9 cellular contexts compared by ENCODE assay signal in the genomic region with DNA sequence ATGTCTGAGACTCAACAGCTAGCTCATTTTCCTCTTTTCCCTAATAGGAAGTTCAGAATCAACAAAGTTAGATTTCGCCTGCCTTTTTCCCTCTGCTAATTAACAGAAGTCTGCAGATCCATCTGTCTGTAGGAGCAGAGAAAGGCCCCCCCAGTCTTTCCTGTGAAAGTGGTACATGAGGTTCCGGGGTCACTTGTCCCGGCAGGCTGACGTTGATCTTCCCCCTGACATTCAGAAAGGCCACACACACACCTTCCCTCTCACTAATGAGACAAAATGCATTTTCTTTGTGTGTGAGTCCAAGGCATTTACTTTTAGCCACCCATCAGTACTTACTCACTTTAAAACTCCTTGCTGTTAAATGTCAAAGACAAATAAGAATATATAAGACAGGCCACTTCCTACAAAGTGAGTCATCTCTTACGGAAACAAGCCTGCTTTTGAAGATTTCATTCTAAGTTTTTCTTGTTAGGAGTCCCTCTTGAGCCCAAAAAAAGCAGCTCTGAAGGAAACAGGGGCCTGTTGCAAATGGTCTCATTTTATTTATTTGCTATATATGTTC.
DNase-seq lines count a peak whose midpoint lies in the region; ATAC-seq, FAIRE-seq and TF ChIP-seq lines count a peak whose summit lies in the region.
"Had no signal": no experiment of that assay in that cellular context is flagged by ENCODE, and none has a peak within 500 bp of the region (broad histone marks: within the 10 kb centered on the region; RNA-seq: fewer than 3 reads in every experiment).

No MANE protein-coding gene starts in this region.

- H2BK5ac ChIP-seq in H9 (ENCODE audit: insufficient read length, low read length) = no peak overlapping the region

- no peak overlapping the region for H3K4me3 ChIP-seq in A549
- H3K4me3 ChIP-seq: K562 had no signal

- H3T11ph ChIP-seq in H9 (ENCODE audit: low read length) = no peak overlapping the region

- no peak overlapping the region for H4K8ac ChIP-seq in H9 (replicated peaks; ENCODE audit: insufficient read length, low read depth, low read length)

- H3K18ac ChIP-seq in H9 (ENCODE audit: insufficient read length, low read depth, low read length) = no peak overlapping the region

- H3K56ac ChIP-seq in H9 (ENCODE audit: insufficient read length, low read depth, low read length) = no peak overlapping the region

- no peaks in the 10 kb centered on the region for H3K9me3 ChIP-seq in A549
- no peaks in the 10 kb centered on the region for H3K9me3 ChIP-seq in H9 (ENCODE audit: control insufficient read depth, low read depth, low read length)

- no peak overlapping the region for H2AK5ac ChIP-seq in H9 (ENCODE audit: insufficient read length, low read length)

- H4K91ac ChIP-seq in H9 (ENCODE audit: insufficient read length, low read depth, low read length) = no peak overlapping the region

- 0 out of 3 replicates have a peak overlapping the region, but pooled peaks have one; percentile 4 for H3K4me2 ChIP-seq in A549
- no peak overlapping the region for H3K4me2 ChIP-seq in H9 (ENCODE audit: insufficient read depth, insufficient read length, low read length)

- FAIRE-seq in A549 (lab: Jason Lieb, UNC) = no peak
- peak; percentile 49 for FAIRE-seq in islet of Langerhans (lab: Jason Lieb, UNC)
- FAIRE-seq: K562 had no signal

- peak overlapping the region; percentile 94 for H3K27ac Mint-ChIP-seq in activated naive CD8-positive, alpha-beta T cell treated with anti-CD3 and anti-CD28 coated beads, Interleukin-2, amount 10 ng/mL, durations not matched to agents 7 days and 5 days
- H3K27ac Mint-ChIP-seq in H9 = no peak overlapping the region; a peak in 2 of 7 replicates

- intact Hi-C loops in posterior cingulate gyrus (cut with DNase I) = no loop called here

- ATAC-seq in A549 = no peak
- ATAC-seq in activated naive CD8-positive, alpha-beta T cell treated with anti-CD3 and anti-CD28 coated beads, Interleukin-2, amount 10 ng/mL, durations not matched to agents 7 days and 5 days (ENCODE audit: low read depth) = peak; percentile 83
- no peak for ATAC-seq in HG03571 (IDR thresholded peaks at IDR 0.05; ENCODE audit: unreplicated experiment)
- ATAC-seq: K562 had no signal

- no peaks in the 10 kb centered on the region for H3K79me1 ChIP-seq in H9 (ENCODE audit: insufficient read depth, low read depth, low read length, poor library complexity, severe bottlenecking)

- no peak overlapping the region for H2BK15ac ChIP-seq in H9 (ENCODE audit: low read depth, low read length)

- TF ChIP-seq RAD21 in A549 (conservative IDR thresholded peaks at IDR 0.05 in 1 of 2, IDR thresholded peaks at IDR 0.05 in 1 of 2) = no peak

- peaks cover 40% of the 10 kb centered on the region for H3K4me1 Mint-ChIP-seq in activated naive CD8-positive, alpha-beta T cell treated with anti-CD3 and anti-CD28 coated beads, Interleukin-2, amount 10 ng/mL, durations not matched to agents 7 days and 5 days
- H3K4me1 Mint-ChIP-seq in H9 = peaks cover 20 to 22% of the 10 kb centered on the region in 2 experiments

- DNase-seq in A549 (ENCODE audit: low read depth in 1 of 2, low spot score in 1 of 2) (no peak), HPDE6-E6E7 (ENCODE audit: extremely low spot score) (peak; percentile 23), H9 (no peak), NCI-H1092 (lab: John Stamatoyannopoulos, UW) (no peak), posterior cingulate gyrus (no peak)
- DNase-seq in activated naive CD8-positive, alpha-beta T cell treated with anti-CD3 and anti-CD28 coated beads, Interleukin-2, amount 10 ng/mL, durations not matched to agents 7 days and 5 days = no peak

- H3K14ac ChIP-seq in H9 (ENCODE audit: insufficient read depth, low read length) = no peak overlapping the region

- 65% methylated on average over 5 of the region's 5 CpGs for WGBS in A549 (ENCODE audit: missing lambda C conversion rate)
- WGBS in H9 (ENCODE audit: extremely low coverage, insufficient read length, low lambda C conversion rate) = no CpG with 5 or more reads among the region's 5 CpGs

- H3K4me1 ChIP-seq in A549 (peaks cover 16% of the 10 kb centered on the region; the same call in 2 of the 3 replicates), H9 (ENCODE audit: insufficient read depth, low read length) (no peaks in the 10 kb centered on the region; the same call in 1 of the 2 replicates)

- no peak for TF ChIP-seq EP300 in A549 (IDR thresholded peaks at IDR 0.05)

- H3K4me3 Mint-ChIP-seq in activated naive CD8-positive, alpha-beta T cell treated with anti-CD3 and anti-CD28 coated beads, Interleukin-2, amount 10 ng/mL, durations not matched to agents 7 days and 5 days = peak overlapping the region; percentile 77
- H3K4me3 Mint-ChIP-seq in H9 = no peak overlapping the region

- no peak overlapping the region for H2BK12ac ChIP-seq in H9 (ENCODE audit: insufficient read length, low read depth, low read length)

- POLR2A ChIA-PET in A549 (lab: Yijun Ruan, JAX) = no interaction called here
- POLR2A ChIA-PET in activated naive CD8-positive, alpha-beta T cell treated with anti-CD3 and anti-CD28 coated beads, Interleukin-2, amount 10 ng/mL, durations not matched to agents 7 days and 5 days (lab: Charles Lee) = interaction anchor here (0.6 kb wide), 1 partner anchor 41 kb away, joined by 3 read pairs; no protein-coding TSS in a partner anchor

- H3K23ac ChIP-seq in H9 (ENCODE audit: insufficient read length, low read depth, low read length) = no peak overlapping the region

- TF ChIP-seq CTCF in A549 (IDR thresholded peaks at IDR 0.05) (no peak), H9 (conservative IDR thresholded peaks at IDR 0.05) (no peak)

- no peaks in the 10 kb centered on the region for H4K20me1 ChIP-seq in H9 (ENCODE audit: control insufficient read depth, insufficient read depth, insufficient read length)

- H4K5ac ChIP-seq in H9 (ENCODE audit: insufficient read length, low read depth, low read length) = no peak overlapping the region

- no peaks in the 10 kb centered on the region for H3K23me2 ChIP-seq in H9 (ENCODE audit: insufficient read length, low read depth, low read length, poor library complexity, severe bottlenecking)

- H3K27me3 ChIP-seq in H9 (ENCODE audit: insufficient read depth, low read length) = no peaks in the 10 kb centered on the region

- no peak overlapping the region for H2AFZ ChIP-seq in H9 (ENCODE audit: low read length)

- H3K27ac ChIP-seq in A549 (no peak overlapping the region), H9 (ENCODE audit: insufficient read length, low read depth, low read length) (no peak overlapping the region)

- H3K36me3 Mint-ChIP-seq in activated naive CD8-positive, alpha-beta T cell treated with anti-CD3 and anti-CD28 coated beads, Interleukin-2, amount 10 ng/mL, durations not matched to agents 7 days and 5 days = no peaks in the 10 kb centered on the region
- H3K36me3 Mint-ChIP-seq in H9 (ENCODE audit: insufficient read depth in 1 of 3, low read depth in 3 of 3) = peaks cover 0 to 2% (median 0%) of the 10 kb centered on the region in 3 experiments; a peak in 1 of 7 replicates

- H2BK20ac ChIP-seq in H9 (ENCODE audit: low read depth, low read length, poor library complexity, severe bottlenecking) = no peak overlapping the region

- H3K4ac ChIP-seq in H9 (ENCODE audit: low read depth, low read length) = no peak overlapping the region

- no peaks in the 10 kb centered on the region for H3K79me2 ChIP-seq in H9 (ENCODE audit: insufficient read depth, low read length)

- no peak overlapping the region for H3K9ac ChIP-seq in H9 (ENCODE audit: extremely low read depth, insufficient read length, low read length)

- no peaks in the 10 kb centered on the region for H3K9me3 Mint-ChIP-seq in activated naive CD8-positive, alpha-beta T cell treated with anti-CD3 and anti-CD28 coated beads, Interleukin-2, amount 10 ng/mL, durations not matched to agents 7 days and 5 days
- H3K9me3 Mint-ChIP-seq in H9 = no peaks in the 10 kb centered on the region

- CTCF ChIA-PET in A549 (lab: Yijun Ruan, JAX) = no interaction called here

- no peaks in the 10 kb centered on the region for H3K27me3 Mint-ChIP-seq in activated naive CD8-positive, alpha-beta T cell treated with anti-CD3 and anti-CD28 coated beads, Interleukin-2, amount 10 ng/mL, durations not matched to agents 7 days and 5 days
- no peaks in the 10 kb centered on the region for H3K27me3 Mint-ChIP-seq in H9 (ENCODE audit: low read depth)

- TF ChIP-seq POLR2A in A549 (IDR thresholded peaks at IDR 0.05; ENCODE audit: low read length) = no peak

- no peak overlapping the region for H2BK120ac ChIP-seq in H9 (ENCODE audit: low read depth, low read length, poor library complexity, severe bottlenecking)

TF ChIP-seq in A549, 52 proteins besides CTCF, POLR2A, EP300 and RAD21:
- TF ChIP-seq FOXS1 (CRISPR knock-in tag; IDR thresholded peaks at IDR 0.05) (no peak), FOSL2 (IDR thresholded peaks at IDR 0.05) (no peak), FOSL2 (CRISPR knock-in tag; IDR thresholded peaks at IDR 0.05) (0 out of 2 replicates have a peak, but pooled peaks have one; percentile 4)
